Comparison of ENCODE assay signal across 32 cellular contexts in genomic region chr5:42924226-42924625, GRCh38.
"Had no signal": no experiment of that assay in that cellular context is flagged by ENCODE, and none has a peak within 500 bp of the region (broad histone marks: within the 10 kb centered on the region; RNA-seq: fewer than 3 reads in every experiment).

No MANE protein-coding gene starts in this region.

- H3K4me1 ChIP-seq: esophagus muscularis mucosa, foreskin keratinocyte, gastrocnemius medialis, heart left ventricle had no signal

- ATAC-seq: activated CD4-positive, CD25-positive, alpha-beta regulatory T cell treated with anti-CD3 and anti-CD28 coated beads, Interleukin-2, amount 50 U/mL, for 24 hours; activated T-cell treated with anti-CD3 and anti-CD28 coated beads, Interleukin-2, amount 50 U/mL, for 72 hours; effector memory CD8-positive, alpha-beta T cell; foreskin keratinocyte; gastrocnemius medialis; heart left ventricle; T-cell had no signal

- H3K27me3 ChIP-seq: brain microvascular endothelial cell had no signal

- H3K27ac ChIP-seq: brain microvascular endothelial cell, coronary artery, esophagus muscularis mucosa, foreskin keratinocyte, gastrocnemius medialis, heart left ventricle, WERI-Rb-1 had no signal

- H3K36me3 ChIP-seq: brain microvascular endothelial cell, esophagus muscularis mucosa, gastrocnemius medialis, heart left ventricle, WERI-Rb-1 had no signal

- H3K9me3 ChIP-seq: esophagus muscularis mucosa, gastrocnemius medialis, heart left ventricle had no signal

- H3K27ac Mint-ChIP-seq: activated B cell treated with CpG ODN at 0.5 μM for 24 hours; activated CD4-positive, alpha-beta memory T cell treated with anti-CD3 and anti-CD28 coated beads, Interleukin-2, amount 10 ng/mL, durations not matched to agents 7 days and 5 days; activated naive CD4-positive, alpha-beta T cell treated with anti-CD3 and anti-CD28 coated beads, Interleukin-2, amount 10 ng/mL, durations not matched to agents 7 days and 5 days; activated naive CD8-positive, alpha-beta T cell; activated T-cell treated with anti-CD3 and anti-CD28 coated beads, Interleukin-2, amount 50 U/mL, for 24 hours; activated T-cell treated with anti-CD3 and anti-CD28 coated beads, Interleukin-2, amount 50 U/mL, for 72 hours; effector memory CD8-positive, alpha-beta T cell; T-cell; T-helper 1 cell treated with Interleukin-12 subunit alpha and Interleukin-12 subunit beta and Interleukin-4 antibody, amounts not matched to agents 30 μg/mL and 1 μg/mL, for 36 hours; T-helper 2 cell treated with Interferon-gamma antibody and Interleukin-4, amounts not matched to agents 5 μg/mL and 100 μg/mL, for 36 hours had no signal

- DNase-seq: activated B cell treated with CpG ODN at 0.5 μM for 24 hours; activated CD4-positive, alpha-beta memory T cell treated with anti-CD3 and anti-CD28 coated beads, Interleukin-2, amount 10 ng/mL, durations not matched to agents 7 days and 5 days; activated CD4-positive, alpha-beta T cell treated with anti-CD3 and anti-CD28 coated beads for 48 hours; activated CD4-positive, alpha-beta T cell treated with anti-CD3 and anti-CD28 coated beads, Interleukin-2, amount 50 U/mL, for 4 hours; activated CD8-positive, alpha-beta memory T cell treated with anti-CD3 and anti-CD28 coated beads, Interleukin-2, amount 50 U/mL, for 48 hours; activated gamma-delta T cell; activated naive CD4-positive, alpha-beta T cell; activated naive CD4-positive, alpha-beta T cell treated with anti-CD3 and anti-CD28 coated beads, Interleukin-2, amount 10 ng/mL, durations not matched to agents 7 days and 5 days; activated T-cell treated with anti-CD3 and anti-CD28 coated beads for 4 hours; activated T-cell treated with anti-CD3 and anti-CD28 coated beads, Interleukin-2, amount 50 U/mL, for 24 hours; activated T-cell treated with anti-CD3 and anti-CD28 coated beads, Interleukin-2, amount 50 U/mL, for 72 hours; amniotic stem cell; anterior cingulate cortex; brain microvascular endothelial cell; dermis blood vessel endothelial cell; effector CD4-positive, alpha-beta T cell; effector memory CD8-positive, alpha-beta T cell; erythroblast; foreskin keratinocyte; gastrocnemius medialis; glutamatergic neuron; heart left ventricle; T-cell; T1000; WERI-Rb-1 had no signal

- H3K4me3 Mint-ChIP-seq: activated B cell treated with CpG ODN at 0.5 μM for 24 hours; activated CD4-positive, alpha-beta memory T cell treated with anti-CD3 and anti-CD28 coated beads, Interleukin-2, amount 10 ng/mL, durations not matched to agents 7 days and 5 days; activated naive CD4-positive, alpha-beta T cell treated with anti-CD3 and anti-CD28 coated beads, Interleukin-2, amount 10 ng/mL, durations not matched to agents 7 days and 5 days; activated naive CD8-positive, alpha-beta T cell; activated T-cell treated with anti-CD3 and anti-CD28 coated beads, Interleukin-2, amount 50 U/mL, for 24 hours; activated T-cell treated with anti-CD3 and anti-CD28 coated beads, Interleukin-2, amount 50 U/mL, for 72 hours; central memory CD8-positive, alpha-beta T cell; effector memory CD8-positive, alpha-beta T cell; T-cell; T-helper 1 cell treated with Interleukin-12 subunit alpha and Interleukin-12 subunit beta and Interleukin-4 antibody, amounts not matched to agents 30 μg/mL and 1 μg/mL, for 36 hours; T-helper 2 cell treated with Interferon-gamma antibody and Interleukin-4, amounts not matched to agents 5 μg/mL and 100 μg/mL, for 36 hours had no signal

- H3K4me3 ChIP-seq: coronary artery, esophagus muscularis mucosa, gastrocnemius medialis, heart left ventricle had no signal

- H3K4me1 Mint-ChIP-seq: activated CD4-positive, alpha-beta memory T cell treated with anti-CD3 and anti-CD28 coated beads, Interleukin-2, amount 10 ng/mL, durations not matched to agents 7 days and 5 days; activated naive CD4-positive, alpha-beta T cell treated with anti-CD3 and anti-CD28 coated beads, Interleukin-2, amount 10 ng/mL, durations not matched to agents 7 days and 5 days; central memory CD8-positive, alpha-beta T cell; T-cell had no signal

- H3K36me3 Mint-ChIP-seq: activated naive CD4-positive, alpha-beta T cell treated with anti-CD3 and anti-CD28 coated beads, Interleukin-2, amount 10 ng/mL, durations not matched to agents 7 days and 5 days; activated naive CD8-positive, alpha-beta T cell; T-cell had no signal

- H3K27me3 Mint-ChIP-seq: activated B cell treated with CpG ODN at 0.5 μM for 24 hours; activated CD4-positive, alpha-beta memory T cell treated with anti-CD3 and anti-CD28 coated beads, Interleukin-2, amount 10 ng/mL, durations not matched to agents 7 days and 5 days; activated naive CD8-positive, alpha-beta T cell; activated T-cell treated with anti-CD3 and anti-CD28 coated beads, Interleukin-2, amount 50 U/mL, for 24 hours; central memory CD8-positive, alpha-beta T cell; effector memory CD8-positive, alpha-beta T cell; T-cell had no signal

- H3K9me3 Mint-ChIP-seq: activated B cell treated with CpG ODN at 0.5 μM for 24 hours; activated CD4-positive, alpha-beta memory T cell treated with anti-CD3 and anti-CD28 coated beads, Interleukin-2, amount 10 ng/mL, durations not matched to agents 7 days and 5 days; activated naive CD4-positive, alpha-beta T cell treated with anti-CD3 and anti-CD28 coated beads, Interleukin-2, amount 10 ng/mL, durations not matched to agents 7 days and 5 days; activated T-cell treated with anti-CD3 and anti-CD28 coated beads, Interleukin-2, amount 50 U/mL, for 24 hours; activated T-cell treated with anti-CD3 and anti-CD28 coated beads, Interleukin-2, amount 50 U/mL, for 72 hours; central memory CD8-positive, alpha-beta T cell; effector memory CD8-positive, alpha-beta T cell; T-cell; T-helper 1 cell treated with Interleukin-12 subunit alpha and Interleukin-12 subunit beta and Interleukin-4 antibody, amounts not matched to agents 30 μg/mL and 1 μg/mL, for 36 hours; T-helper 2 cell treated with Interferon-gamma antibody and Interleukin-4, amounts not matched to agents 5 μg/mL and 100 μg/mL, for 36 hours had no signal
